ENCODE assay signal across 1 cellular context in genomic region chr7:138352570-138353461, GRCh38.
TF ChIP-seq lines count a peak whose summit lies in the region.

No MANE protein-coding gene starts in this region.

TF ChIP-seq in GM23338, 12 proteins besides CTCF, POLR2A, EP300 and RAD21 (continued from another document):
- TF ChIP-seq ETS1 (IDR thresholded peaks at IDR 0.05) (no peak), ZNF114 (CRISPR knock-in tag; IDR thresholded peaks at IDR 0.05) (no peak), REST (IDR thresholded peaks at IDR 0.05; ENCODE audit: unreplicated experiment) (no peak), EZH2 (IDR thresholded peaks at IDR 0.05; ENCODE audit: low read depth, unreplicated experiment) (no peak), POLR2AphosphoS5 (IDR thresholded peaks at IDR 0.05; ENCODE audit: low read depth) (no peak), CREB1 (CRISPR knock-in tag; IDR thresholded peaks at IDR 0.05; ENCODE audit: low read depth) (no peak), EZH2phosphoT487 (IDR thresholded peaks at IDR 0.05; ENCODE audit: unreplicated experiment) (no peak)
TF ChIP-seq in GM23338: peak in this region for 0.
